ENCODE assay signal across 11 cellular contexts in the genomic region with DNA sequence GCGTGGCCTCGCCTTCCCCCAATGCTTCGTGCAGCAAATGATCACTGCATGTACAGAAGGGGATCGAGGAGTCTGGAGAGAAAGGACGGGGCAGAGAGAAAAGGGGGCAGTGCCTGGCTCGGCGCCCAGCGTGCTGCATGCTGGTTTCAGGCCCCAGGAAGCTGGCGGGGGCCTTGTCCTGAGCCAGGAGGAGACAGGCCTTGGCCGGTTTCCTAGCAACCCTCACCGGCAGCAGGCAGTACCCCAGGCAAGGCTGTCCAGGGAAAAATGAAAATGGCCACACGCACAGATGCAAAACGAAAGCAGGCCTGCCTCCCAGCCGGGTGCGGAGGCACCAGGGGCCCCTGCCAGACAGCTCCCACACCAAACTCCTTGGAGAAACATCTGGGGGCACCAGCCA.
DNase-seq lines count a peak whose midpoint lies in the region; ATAC-seq, FAIRE-seq and TF ChIP-seq lines count a peak whose summit lies in the region.
"Had no signal": no experiment of that assay in that cellular context is flagged by ENCODE, and none has a peak within 500 bp of the region (broad histone marks: within the 10 kb centered on the region; RNA-seq: fewer than 3 reads in every experiment).

No MANE protein-coding gene starts in this region.

- peaks cover 81% of the 10 kb centered on the region for H3K79me2 ChIP-seq in osteoblast (ENCODE audit: insufficient read depth, low read length)

- peaks cover 47% of the 10 kb centered on the region for H4K20me1 ChIP-seq in osteoblast (ENCODE audit: insufficient read depth, low read length)

- H2AFZ ChIP-seq in osteoblast (ENCODE audit: low read length) = no peak overlapping the region

- H3K4me3 Mint-ChIP-seq in CD8-positive, alpha-beta T cell = peak overlapping the region; percentile 43

- peaks cover 13% of the 10 kb centered on the region for H3K4me1 Mint-ChIP-seq in CD8-positive, alpha-beta T cell (ENCODE audit: low read depth)

- peaks cover 17% of the 10 kb centered on the region for H3K4me1 ChIP-seq in CD8-positive, alpha-beta T cell (ENCODE audit: insufficient read depth, low read length)
- no peaks in the 10 kb centered on the region for H3K4me1 ChIP-seq in osteoblast (ENCODE audit: insufficient read depth, low read length)
- peaks cover 12% of the 10 kb centered on the region for H3K4me1 ChIP-seq in upper lobe of right lung

- no peak overlapping the region for H3K27ac ChIP-seq in CD8-positive, alpha-beta T cell (ENCODE audit: low read depth, low read length)
- no peak overlapping the region for H3K27ac ChIP-seq in osteoblast (ENCODE audit: low read depth, low read length)
- H3K27ac ChIP-seq in upper lobe of right lung = no peak overlapping the region

- H3K4me2 ChIP-seq in osteoblast (ENCODE audit: insufficient read depth, low read length) = peak overlapping the region; percentile 20

- no peak for ATAC-seq in CD8-positive, alpha-beta T cell
- ATAC-seq in HG02588 (IDR thresholded peaks at IDR 0.05; ENCODE audit: unreplicated experiment) (no peak), upper lobe of right lung (no peak)

- POLR2A ChIA-PET in CD8-positive, alpha-beta T cell (lab: Charles Lee) = no interaction called here

- H3K4me3 ChIP-seq in CD8-positive, alpha-beta T cell (ENCODE audit: low read depth, low read length) = no peak overlapping the region
- H3K4me3 ChIP-seq in choroid plexus epithelial cell (ENCODE audit: low read depth, low read length) (peak overlapping the region; percentile 48), osteoblast (ENCODE audit: insufficient read depth, low read length) (no peak overlapping the region), upper lobe of right lung (no peak overlapping the region)

- H3K9me3 ChIP-seq in CD8-positive, alpha-beta T cell (ENCODE audit: low read length) = no peaks in the 10 kb centered on the region
- no peaks in the 10 kb centered on the region for H3K9me3 ChIP-seq in osteoblast (ENCODE audit: low read depth, low read length)
- H3K9me3 ChIP-seq in upper lobe of right lung = no peaks in the 10 kb centered on the region

- H3K27me3 ChIP-seq in CD8-positive, alpha-beta T cell (ENCODE audit: insufficient read depth, low read length) = no peaks in the 10 kb centered on the region
- H3K27me3 ChIP-seq in osteoblast (ENCODE audit: insufficient read depth, low read length) (no peaks in the 10 kb centered on the region), upper lobe of right lung (no peaks in the 10 kb centered on the region)

- no peaks in the 10 kb centered on the region for H3K36me3 Mint-ChIP-seq in CD8-positive, alpha-beta T cell

- FAIRE-seq in HTR-8/SVneo (lab: Jason Lieb, UNC) = no peak
- FAIRE-seq: H1, islet of Langerhans had no signal

- no peaks in the 10 kb centered on the region for H3K9me3 Mint-ChIP-seq in CD8-positive, alpha-beta T cell

- H3K36me3 ChIP-seq in CD8-positive, alpha-beta T cell (ENCODE audit: insufficient read depth, low read length) = no peaks in the 10 kb centered on the region
- H3K36me3 ChIP-seq in osteoblast (ENCODE audit: insufficient read depth, low read length) (no peaks in the 10 kb centered on the region), upper lobe of right lung (no peaks in the 10 kb centered on the region)

- TF ChIP-seq CTCF in CD8-positive, alpha-beta T cell (IDR thresholded peaks at IDR 0.05) = no peak
- TF ChIP-seq CTCF in choroid plexus epithelial cell (conservative IDR thresholded peaks at IDR 0.05; ENCODE audit: low read depth, low read length) (no peak), osteoblast (IDR thresholded peaks at IDR 0.05; ENCODE audit: extremely low read depth, low read depth, low read length) (no peak), upper lobe of right lung (IDR thresholded peaks at IDR 0.05) (no peak)

- no peaks in the 10 kb centered on the region for H3K27me3 Mint-ChIP-seq in CD8-positive, alpha-beta T cell (ENCODE audit: low read depth)

- DNase-seq in CD8-positive, alpha-beta T cell = no peak
- DNase-seq in NCI-H2227 (lab: John Stamatoyannopoulos, UW; ENCODE audit: unreplicated experiment) = peak; percentile 80
- DNase-seq in choroid plexus epithelial cell (ENCODE audit: low read depth) = peak; percentile 81
- DNase-seq in osteoblast (ENCODE audit: insufficient read length, low spot score, missing footprints) = no peak
- no peak for DNase-seq in stimulated activated CD4-positive, alpha-beta T cell treated with anti-CD3 and anti-CD28 coated beads, Interleukin-1b, Interleukin-23, amount 100 ng/mL, for 48 hours
- no peak for DNase-seq in HTR-8/SVneo (ENCODE audit: insufficient read length, low spot score)
- DNase-seq in upper lobe of right lung = no peak
- DNase-seq: RPMI8226 had no signal

- intact Hi-C loops in CD8-positive, alpha-beta T cell (cut with DNase I, micrococcal nuclease) = no loop called here
- intact Hi-C loops in upper lobe of right lung (cut with DNase I) = no loop called here

- H3K27ac Mint-ChIP-seq in CD8-positive, alpha-beta T cell = no peak overlapping the region

- CTCF ChIA-PET in CD8-positive, alpha-beta T cell (lab: Charles Lee) = interaction anchor here (0.8 kb wide), 1 partner anchor 256 kb away, joined by 3 read pairs; no protein-coding TSS in a partner anchor

Comparison
In these comparisons a context has a peak if more than half of its experiments do, and no peak if none do; other contexts are left out.
1. DNase-seq: peak in NCI-H2227 (single experiment) and choroid plexus epithelial cell (single experiment); none in CD8-positive, alpha-beta T cell (0 of 7), osteoblast (single experiment), stimulated activated CD4-positive, alpha-beta T cell treated with anti-CD3 and anti-CD28 coated beads, Interleukin-1b, Interleukin-23, amount 100 ng/mL, for 48 hours (single experiment), HTR-8/SVneo (single experiment) and upper lobe of right lung (single experiment).